Comparison of ENCODE assay signal across 20 cellular contexts in genomic region chr1:181392133-181392532, GRCh38.
"Had no signal": no experiment of that assay in that cellular context is flagged by ENCODE, and none has a peak within 500 bp of the region (broad histone marks: within the 10 kb centered on the region; RNA-seq: fewer than 3 reads in every experiment).

No MANE protein-coding gene starts in this region.

- H3K27ac ChIP-seq: body of pancreas, dorsolateral prefrontal cortex, foreskin keratinocyte, hepatocyte, parathyroid adenoma, tibial artery had no signal

- H3K9me3 Mint-ChIP-seq: activated B cell treated with CpG ODN at 0.5 μM for 24 hours; activated naive CD4-positive, alpha-beta T cell treated with anti-CD3 and anti-CD28 coated beads, Interleukin-2, amount 10 ng/mL, durations not matched to agents 7 days and 5 days; memory B cell; nephron; T-cell had no signal

- H3K4me2 ChIP-seq: hepatocyte, SK-N-SH had no signal

- H3K36me3 Mint-ChIP-seq: activated naive CD4-positive, alpha-beta T cell treated with anti-CD3 and anti-CD28 coated beads, Interleukin-2, amount 10 ng/mL, durations not matched to agents 7 days and 5 days; memory B cell; T-cell had no signal

- ATAC-seq: body of pancreas, T-cell had no signal

- H3K27ac Mint-ChIP-seq: activated B cell treated with CpG ODN at 0.5 μM for 24 hours, memory B cell, nephron had no signal

- H3K9me3 ChIP-seq: body of pancreas, SK-N-SH, tibial artery had no signal

- H3K27me3 Mint-ChIP-seq: T-cell had no signal

- H3K36me3 ChIP-seq: tibial artery had no signal

- H3K4me3 Mint-ChIP-seq: activated B cell treated with CpG ODN at 0.5 μM for 24 hours; activated naive CD4-positive, alpha-beta T cell treated with anti-CD3 and anti-CD28 coated beads, Interleukin-2, amount 10 ng/mL, durations not matched to agents 7 days and 5 days; memory B cell; nephron; T-cell had no signal

- H3K9ac ChIP-seq: parathyroid adenoma, SK-N-SH had no signal

- DNase-seq: activated B cell treated with CpG ODN at 0.5 μM for 24 hours; activated CD4-positive, alpha-beta T cell treated with anti-CD3 and anti-CD28 coated beads, Interleukin-2, amount 50 U/mL, for 4 hours; activated naive CD4-positive, alpha-beta T cell treated with anti-CD3 and anti-CD28 coated beads, Interleukin-2, amount 10 ng/mL, durations not matched to agents 7 days and 5 days; activated T-cell treated with anti-CD3 and anti-CD28 coated beads for 4 hours; amniotic stem cell; body of pancreas; caudate nucleus; dorsolateral prefrontal cortex; SK-N-SH; stimulated activated naive CD4-positive, alpha-beta T cell; substantia nigra; T-cell; T-helper 9 cell; tibial artery had no signal

- H3K27me3 ChIP-seq: body of pancreas had no signal

- H2AFZ ChIP-seq: hepatocyte, parathyroid adenoma had no signal

- FAIRE-seq: colon had no signal

- H3K79me2 ChIP-seq: hepatocyte, parathyroid adenoma had no signal

- H3K4me3 ChIP-seq: body of pancreas, dorsolateral prefrontal cortex, hepatocyte, tibial artery had no signal

- H3K4me1 Mint-ChIP-seq: activated B cell treated with CpG ODN at 0.5 μM for 24 hours had no signal

- H3K4me1 ChIP-seq: foreskin keratinocyte, parathyroid adenoma, tibial artery had no signal
